In the genomic region with DNA sequence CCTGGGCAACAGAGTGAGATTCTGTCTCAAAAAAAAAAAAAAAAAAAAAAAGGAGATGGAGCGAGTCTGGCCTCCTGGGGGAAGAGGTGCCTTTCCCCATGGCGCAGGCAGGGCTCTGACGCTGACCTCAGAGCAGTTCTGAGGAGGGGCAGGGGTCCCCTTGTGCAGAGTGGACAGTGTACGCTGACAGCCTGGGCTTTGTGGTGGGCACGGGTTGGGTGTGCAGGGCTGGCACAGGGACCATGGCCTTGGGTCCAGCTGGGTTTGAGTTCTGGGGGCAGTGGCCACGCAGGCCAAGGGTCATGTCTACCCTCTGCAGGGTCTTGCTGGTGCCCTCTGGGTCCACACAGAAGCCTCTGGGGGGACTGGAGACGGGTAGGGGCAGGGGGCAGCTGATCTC, we compare ENCODE assay signal across 7 cellular contexts.
"Had no signal": no experiment of that assay in that cellular context is flagged by ENCODE, and none has a peak within 500 bp of the region (broad histone marks: within the 10 kb centered on the region; RNA-seq: fewer than 3 reads in every experiment).

No MANE protein-coding gene starts in this region.

- ATAC-seq: GM23338, HCT116, K562 had no signal

- H2AFZ ChIP-seq: GM23338 had no signal

- H3K4me3 ChIP-seq: GM23338, HAP-1, K562 had no signal

- H3K27ac Mint-ChIP-seq: GM23338, HFFc6 had no signal

- H3K4me1 ChIP-seq: HAP-1 had no signal

- H3K4me1 Mint-ChIP-seq: GM23338 had no signal

- H3K9me3 ChIP-seq: HAP-1 had no signal

- DNase-seq: HFFc6, IMR-90 had no signal

- H3K36me3 ChIP-seq: HAP-1 had no signal

- H3K4me3 Mint-ChIP-seq: GM23338, HFFc6 had no signal

- H3K27ac ChIP-seq: HL-60 had no signal

- H3K4me2 ChIP-seq: GM23338 had no signal
